14 cellular contexts compared by ENCODE assay signal in genomic region chr1:107740574-107740973, GRCh38.
DNase-seq lines count a peak whose midpoint lies in the region; ATAC-seq, FAIRE-seq and TF ChIP-seq lines count a peak whose summit lies in the region.
"Had no signal": no experiment of that assay in that cellular context is flagged by ENCODE, and none has a peak within 500 bp of the region (broad histone marks: within the 10 kb centered on the region; RNA-seq: fewer than 3 reads in every experiment).

No MANE protein-coding gene starts in this region.

- peaks cover 14 to 18% of the 10 kb centered on the region in 2 donors for H3K36me3 Mint-ChIP-seq in stimulated activated naive B cell treated with anti-CD40 and anti-IgM and Interleukin-4, amounts not matched to agents 10 μg/mL and 1 μg/mL and 100 μg/mL, for 72 hours

- no peak for DNase-seq in GM12878 (ENCODE audit: low read depth, low spot score)
- DNase-seq in mesenchymal stem cell: peak; percentile 46
- DNase-seq in stimulated activated naive B cell treated with anti-CD40 and anti-IgM and Interleukin-4, amounts not matched to agents 10 μg/mL and 1 μg/mL and 100 μg/mL, for 72 hours: no peak
- no peak for DNase-seq in body of pancreas
- no peak for DNase-seq in posterior vena cava (ENCODE audit: low spot score)
- DNase-seq: C1 segment of cervical spinal cord; H7; NCI-H1436 treated with DMSO at 0.1 percent for 48 hours; NCI-H2107; NCI-H226; NCI-H526; NK-92 treated with Interleukin-12 subunit alpha and Interleukin-12 subunit beta, amount 100 ng/mL, for 24 hours had no signal

- TF ChIP-seq EP300 in GM12878 (IDR thresholded peaks at IDR 0.05; ENCODE audit: borderline replicate concordance in 1 of 2, control insufficient read depth in 1 of 2, low read depth in 2 of 2, low read length in 2 of 2): no peak

- no peak overlapping the region for H4K8ac ChIP-seq in mesenchymal stem cell (ENCODE audit: low read length)

- H3K27me3 Mint-ChIP-seq in stimulated activated naive B cell treated with anti-CD40 and anti-IgM and Interleukin-4, amounts not matched to agents 10 μg/mL and 1 μg/mL and 100 μg/mL, for 72 hours: no peaks in the 10 kb centered on the region

- no peaks in the 10 kb centered on the region for H3K9me3 Mint-ChIP-seq in stimulated activated naive B cell treated with anti-CD40 and anti-IgM and Interleukin-4, amounts not matched to agents 10 μg/mL and 1 μg/mL and 100 μg/mL, for 72 hours

- in situ Hi-C loops in GM12878 (cut with MboI): no loop called here

- H2BK15ac ChIP-seq in mesenchymal stem cell (ENCODE audit: low read depth, poor library complexity, severe bottlenecking): no peak overlapping the region

- H3K4ac ChIP-seq in mesenchymal stem cell (ENCODE audit: low read depth in 1 of 2, low read length in 2 of 2): no peak overlapping the region

- BruUV-seq in GM12878 (replicated peaks; lab: Mats Ljungman, UMichigan): no TSS peak

- no peak overlapping the region for H4K91ac ChIP-seq in mesenchymal stem cell (ENCODE audit: low read length)

- no peak overlapping the region for H2BK120ac ChIP-seq in mesenchymal stem cell (ENCODE audit: low read depth, low read length)

- H3K79me1 ChIP-seq in mesenchymal stem cell (replicated peaks; ENCODE audit: low read length, poor library complexity, severe bottlenecking): no peaks in the 10 kb centered on the region

- no peaks in the 10 kb centered on the region for H4K20me1 ChIP-seq in GM12878 (ENCODE audit: control insufficient read depth, insufficient read depth)

- peaks cover 7% of the 10 kb centered on the region; the same call in 1 of the 2 replicates for H3K4me1 ChIP-seq in GM12878 (ENCODE audit: control insufficient read depth, insufficient read depth, low read length)
- no peaks in the 10 kb centered on the region for H3K4me1 ChIP-seq in mesenchymal stem cell (ENCODE audit: control insufficient read depth, insufficient read depth, low read depth, low read length)
- H3K4me1 ChIP-seq in body of pancreas: no peaks in the 10 kb centered on the region

- H3K9me3 ChIP-seq in GM12878 (replicated peaks; ENCODE audit: control insufficient read depth, insufficient read depth, low read length) (no peaks in the 10 kb centered on the region), mesenchymal stem cell (ENCODE audit: control insufficient read depth, low read length) (no peaks in the 10 kb centered on the region), body of pancreas (no peaks in the 10 kb centered on the region)

- no peak overlapping the region for H3K4me3 Mint-ChIP-seq in stimulated activated naive B cell treated with anti-CD40 and anti-IgM and Interleukin-4, amounts not matched to agents 10 μg/mL and 1 μg/mL and 100 μg/mL, for 72 hours

- no peak overlapping the region for H2AK5ac ChIP-seq in mesenchymal stem cell (ENCODE audit: low read length, severe bottlenecking)

- H3K4me1 Mint-ChIP-seq in stimulated activated naive B cell treated with anti-CD40 and anti-IgM and Interleukin-4, amounts not matched to agents 10 μg/mL and 1 μg/mL and 100 μg/mL, for 72 hours: peaks cover 37 to 72% of the 10 kb centered on the region in 2 donors

- H3K27me3 ChIP-seq in GM12878 (replicated peaks in 1 of 2; ENCODE audit: control insufficient read depth in 2 of 2, insufficient read depth in 2 of 2, low read length in 1 of 2) (no peaks in the 10 kb centered on the region), mesenchymal stem cell (ENCODE audit: control insufficient read depth in 1 of 2, insufficient read depth in 1 of 2, low read length in 2 of 2) (no peaks in the 10 kb centered on the region), body of pancreas (no peaks in the 10 kb centered on the region)

- CTCF ChIA-PET in GM12878 (lab: Yijun Ruan, JAX): interaction anchor here (0.6 kb wide), 1 partner anchor 42 kb away, joined by 3 read pairs; no protein-coding TSS in a partner anchor

- peak; percentile 53 for ATAC-seq in GM18511 (IDR thresholded peaks at IDR 0.05; ENCODE audit: unreplicated experiment)
- ATAC-seq in GM12878: peak; percentile 36
- ATAC-seq in stimulated activated naive B cell treated with anti-CD40 and anti-IgM and Interleukin-4, amounts not matched to agents 10 μg/mL and 1 μg/mL and 100 μg/mL, for 72 hours (replicated peaks): peak; percentile 55 to 72
- ATAC-seq in body of pancreas: no peak
- no peak for ATAC-seq in HG03571 (IDR thresholded peaks at IDR 0.05; ENCODE audit: unreplicated experiment)

- no peak overlapping the region for H2BK5ac ChIP-seq in mesenchymal stem cell (ENCODE audit: low read depth, low read length, poor library complexity, severe bottlenecking)

- H3K9ac ChIP-seq in GM12878 (ENCODE audit: control insufficient read depth, insufficient read depth, low read length): no peak overlapping the region
- no peak overlapping the region for H3K9ac ChIP-seq in mesenchymal stem cell (ENCODE audit: low read length)

- WGBS in GM12878 (ENCODE audit: insufficient coverage, insufficient replicate concordance, low lambda C conversion rate, missing lambda C conversion rate): 0% methylated on average over 4 of the region's 4 CpGs
- 40% methylated on average over 2 of the region's 4 CpGs for WGBS in mesenchymal stem cell
- WGBS in body of pancreas, 2 donors: 66 to 67% methylated on average over 4 of the region's 4 CpGs

- no peak overlapping the region for H3K27ac Mint-ChIP-seq in stimulated activated naive B cell treated with anti-CD40 and anti-IgM and Interleukin-4, amounts not matched to agents 10 μg/mL and 1 μg/mL and 100 μg/mL, for 72 hours

- POLR2A ChIA-PET in GM12878 (lab: Charles Lee): no interaction called here

- no peak overlapping the region for H2BK12ac ChIP-seq in mesenchymal stem cell (ENCODE audit: low read length in 2 of 2)

- TF ChIP-seq CTCF in GM12878 (IDR thresholded peaks at IDR 0.05 in 2 of 3, conservative IDR thresholded peaks at IDR 0.05 in 1 of 3; ENCODE audit: control insufficient read depth in 2 of 3, extremely low read depth in 1 of 3, insufficient read depth in 1 of 3, low read depth in 3 of 3, low read length in 3 of 3) (no peak), body of pancreas (IDR thresholded peaks at IDR 0.05) (no peak)

- H3K79me2 ChIP-seq in GM12878 (ENCODE audit: control insufficient read depth, insufficient read depth, low read length): no peaks in the 10 kb centered on the region

- no peak for TF ChIP-seq RAD21 in GM12878 (IDR thresholded peaks at IDR 0.05; ENCODE audit: insufficient read depth, low read depth, low read length)

- no peak overlapping the region for H3K18ac ChIP-seq in mesenchymal stem cell (ENCODE audit: low read depth in 1 of 2, low read length in 2 of 2)

- H3K14ac ChIP-seq in mesenchymal stem cell (ENCODE audit: low read length in 2 of 2): no peak overlapping the region

- TF ChIP-seq POLR2A in GM12878 (IDR thresholded peaks at IDR 0.05; ENCODE audit: low read depth, low read length) (no peak), body of pancreas (IDR thresholded peaks at IDR 0.05) (no peak)

- H3K23ac ChIP-seq in mesenchymal stem cell (ENCODE audit: low read length in 2 of 2): no peak overlapping the region

- intact Hi-C loops in GM12878 (cut with micrococcal nuclease; ENCODE audit: unreplicated experiment) (no loop called here), body of pancreas (cut with DNase I) (no loop called here), posterior vena cava (cut with DNase I) (loop anchor here (5.0 to 10.0 kb wide), 2 partner anchors 223 to 466 kb away; no protein-coding TSS in a partner anchor)

- SMC1A ChIA-PET in GM12878 (lab: Charles Lee; ENCODE audit: uncharacterized antibody, unreplicated experiment): interaction anchor here (1.1 kb wide), 1 partner anchor 12 kb away, joined by 3 read pairs; no protein-coding TSS in a partner anchor

- H3K27ac ChIP-seq in GM12878 (ENCODE audit: control insufficient read depth, insufficient read depth): no peak overlapping the region
- no peak overlapping the region for H3K27ac ChIP-seq in mesenchymal stem cell (ENCODE audit: low read length, poor library complexity, severe bottlenecking)
- H3K27ac ChIP-seq in body of pancreas: no peak overlapping the region

- H3K36me3 ChIP-seq in GM12878 (ENCODE audit: control insufficient read depth in 2 of 2, insufficient read depth in 2 of 2, low read length in 1 of 2) (no peaks in the 10 kb centered on the region), mesenchymal stem cell (ENCODE audit: control insufficient read depth in 1 of 2, insufficient read depth in 2 of 2, low read depth in 1 of 2, low read length in 2 of 2) (no peaks in the 10 kb centered on the region), body of pancreas (replicated peaks in 1 of 2; ENCODE audit: insufficient read depth in 1 of 2, low read depth in 2 of 2) (no peaks in the 10 kb centered on the region)

- no peak overlapping the region for H2AFZ ChIP-seq in GM12878 (ENCODE audit: control insufficient read depth, low read depth, low read length)
- no peak overlapping the region for H2AFZ ChIP-seq in mesenchymal stem cell (ENCODE audit: low read depth, low read length)

- no peak overlapping the region for H3K4me3 ChIP-seq in GM12878
- H3K4me3 ChIP-seq in mesenchymal stem cell (ENCODE audit: insufficient read depth in 1 of 2, low read depth in 1 of 2, low read length in 2 of 2): no peak overlapping the region
- no peak overlapping the region for H3K4me3 ChIP-seq in body of pancreas

- RAD21 ChIA-PET in GM12878 (lab: Charles Lee; ENCODE audit: unreplicated experiment): no interaction called here

- H3K4me2 ChIP-seq in GM12878 (ENCODE audit: control insufficient read depth, insufficient read depth) (no peak overlapping the region), mesenchymal stem cell (ENCODE audit: low read length, poor library complexity, severe bottlenecking) (no peak overlapping the region)

- FAIRE-seq in GM12878 (lab: Jason Lieb, UNC): no peak

TF ChIP-seq in GM12878, 131 proteins besides CTCF, POLR2A, EP300 and RAD21 (continues in another document):
- TF ChIP-seq RUNX3 (IDR thresholded peaks at IDR 0.05; ENCODE audit: low read length) (peak; percentile 65; the same call in 1 of the 2 replicates), NR2F1 (conservative IDR thresholded peaks at IDR 0.05) (0 out of 2 replicates have a peak, but pooled peaks have one; percentile 56), SUZ12 (IDR thresholded peaks at IDR 0.05; ENCODE audit: unreplicated experiment) (no peak), STAT3 (IDR thresholded peaks at IDR 0.05; ENCODE audit: low read depth, low read length) (no peak), TCF7 (IDR thresholded peaks at IDR 0.05; ENCODE audit: borderline replicate concordance) (no peak), RELA (IDR thresholded peaks at IDR 0.05; ENCODE audit: borderline replicate concordance, partially characterized antibody) (no peak), EZH2 (IDR thresholded peaks at IDR 0.05; ENCODE audit: borderline replicate concordance, control insufficient read depth, low read depth, low read length) (no peak), NBN (IDR thresholded peaks at IDR 0.05) (no peak)

Comparison
In these comparisons a context has a peak if more than half of its experiments do, and no peak if none do; other contexts are left out.
1. ATAC-seq: peak in GM18511 (single experiment), GM12878 (single experiment) and stimulated activated naive B cell treated with anti-CD40 and anti-IgM and Interleukin-4, amounts not matched to agents 10 μg/mL and 1 μg/mL and 100 μg/mL, for 72 hours (2 of 2); none in body of pancreas (single experiment) and HG03571 (single experiment).
2. intact Hi-C loops: an anchor here in posterior vena cava (5.0 to 10.0 kb wide); none called in GM12878 and body of pancreas.